Comparison of ENCODE assay signal across 27 cellular contexts in the genomic region with DNA sequence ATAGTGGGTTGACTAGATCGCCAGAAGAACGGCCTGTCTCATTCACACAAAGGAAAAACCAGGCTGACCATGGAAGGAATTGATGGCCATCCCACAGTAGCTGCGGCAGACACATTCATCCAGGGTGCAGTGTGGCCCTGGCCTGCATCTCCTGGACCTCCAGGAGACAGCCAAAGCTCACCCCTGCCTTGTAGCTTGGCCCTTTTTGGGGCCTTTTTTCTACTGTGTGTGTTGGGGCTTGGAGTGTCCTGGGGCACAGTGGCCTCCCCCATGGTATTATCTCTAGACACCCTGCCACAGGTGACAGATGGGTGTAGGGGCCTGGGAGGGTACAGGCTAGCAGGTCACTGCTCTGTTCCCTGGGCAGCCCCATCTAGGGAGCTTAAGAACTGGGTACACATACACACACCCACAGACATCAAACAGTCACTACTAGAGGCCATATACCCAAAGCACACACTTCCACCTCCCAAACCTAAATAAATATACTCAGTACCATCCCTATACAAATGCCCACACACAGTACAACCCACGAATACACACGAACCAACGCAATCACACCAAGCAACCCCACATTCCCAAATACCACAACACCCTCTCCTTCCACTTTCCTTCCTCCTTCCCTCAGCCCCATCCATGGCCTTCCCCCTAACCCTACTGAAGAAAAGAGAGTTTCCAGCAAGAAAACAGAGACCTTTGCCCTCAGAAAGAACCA. TPM values are rescaled to one million over a fixed set of nuclear protein-coding genes. Genes with fewer than 3 reads are reported as not detected.
"Had no signal": no experiment of that assay in that cellular context is flagged by ENCODE, and none has a peak within 500 bp of the region (broad histone marks: within the 10 kb centered on the region; RNA-seq: fewer than 3 reads in every experiment).

No MANE protein-coding gene starts in this region.

- H3K36me3 Mint-ChIP-seq: memory B cell; natural killer cell treated with Interleukin-12 subunit alpha and Interleukin-12 subunit beta and Interleukin-15 and Interleukin-18, amount 100 ng/mL, for 72 hours; stimulated activated effector memory CD8-positive, alpha-beta T cell treated with anti-CD3 and anti-CD28 coated beads, Interleukin-12 subunit alpha, Interleukin-12 subunit beta, amount 100 ng/mL, for 72 hours had no signal

- H3K4me3 ChIP-seq: dorsolateral prefrontal cortex, gastrocnemius medialis, lung, ovary, psoas muscle, right lobe of liver, smooth muscle cell, stomach, testis, tibial artery, upper lobe of left lung had no signal

- H3K27ac ChIP-seq: dorsolateral prefrontal cortex, ovary, psoas muscle, right lobe of liver, stomach, testis, tibial artery, upper lobe of left lung had no signal

- H3K27ac Mint-ChIP-seq: memory B cell; natural killer cell treated with Interleukin-12 subunit alpha and Interleukin-12 subunit beta and Interleukin-15 and Interleukin-18, amount 100 ng/mL, for 72 hours; stimulated activated effector memory CD8-positive, alpha-beta T cell treated with anti-CD3 and anti-CD28 coated beads, Interleukin-12 subunit alpha, Interleukin-12 subunit beta, amount 100 ng/mL, for 72 hours had no signal

- H3K4me1 ChIP-seq: psoas muscle had no signal

- H3K4me3 Mint-ChIP-seq: memory B cell; natural killer cell treated with Interleukin-12 subunit alpha and Interleukin-12 subunit beta and Interleukin-15 and Interleukin-18, amount 100 ng/mL, for 72 hours; stimulated activated effector memory CD8-positive, alpha-beta T cell treated with anti-CD3 and anti-CD28 coated beads, Interleukin-12 subunit alpha, Interleukin-12 subunit beta, amount 100 ng/mL, for 72 hours had no signal

- H3K27me3 ChIP-seq: gastrocnemius medialis, ovary had no signal

- DNase-seq: effector CD4-positive, alpha-beta T cell; foreskin fibroblast; head of caudate nucleus; kidney; nucleus accumbens; ovary; psoas muscle; right lobe of liver; stimulated activated CD4-positive, alpha-beta T cell treated with anti-CD3 and anti-CD28 coated beads, Interleukin-2, amount 100 ng/mL, for 24 hours; stimulated activated CD4-positive, alpha-beta T cell treated with anti-CD3 and anti-CD28 coated beads, Interleukin-4, amount 100 ng/mL, for 24 hours; stimulated activated naive CD4-positive, alpha-beta T cell treated with Interleukin-2 at 50 U/mL for 16 hours; stomach; testis; tibial artery; upper lobe of left lung had no signal

- H3K9me3 ChIP-seq: gastrocnemius medialis, ovary, psoas muscle, right lobe of liver, stomach, testis, tibial artery, upper lobe of left lung had no signal

- H3K9me3 Mint-ChIP-seq: memory B cell; natural killer cell treated with Interleukin-12 subunit alpha and Interleukin-12 subunit beta and Interleukin-15 and Interleukin-18, amount 100 ng/mL, for 72 hours; stimulated activated effector memory CD8-positive, alpha-beta T cell treated with anti-CD3 and anti-CD28 coated beads, Interleukin-12 subunit alpha, Interleukin-12 subunit beta, amount 100 ng/mL, for 72 hours had no signal

- H3K36me3 ChIP-seq: gastrocnemius medialis, ovary, right lobe of liver, stomach, tibial artery, upper lobe of left lung had no signal

RNA-seq across cellular contexts. Expression of gene EN1, which starts 8.6 kb away (rescaled TPM):
- total RNA-seq: glomerular endothelial cell; left lobe of liver; liver; lung; mononuclear cell; natural killer cell treated with Interleukin-12 subunit alpha and Interleukin-12 subunit beta and Interleukin-15 and Interleukin-18, amount 100 ng/mL, for 72 hours; ovary; renal cortical epithelial cell; right lobe of liver; stomach had no signal
